9 cellular contexts compared by ENCODE assay signal in the genomic region with DNA sequence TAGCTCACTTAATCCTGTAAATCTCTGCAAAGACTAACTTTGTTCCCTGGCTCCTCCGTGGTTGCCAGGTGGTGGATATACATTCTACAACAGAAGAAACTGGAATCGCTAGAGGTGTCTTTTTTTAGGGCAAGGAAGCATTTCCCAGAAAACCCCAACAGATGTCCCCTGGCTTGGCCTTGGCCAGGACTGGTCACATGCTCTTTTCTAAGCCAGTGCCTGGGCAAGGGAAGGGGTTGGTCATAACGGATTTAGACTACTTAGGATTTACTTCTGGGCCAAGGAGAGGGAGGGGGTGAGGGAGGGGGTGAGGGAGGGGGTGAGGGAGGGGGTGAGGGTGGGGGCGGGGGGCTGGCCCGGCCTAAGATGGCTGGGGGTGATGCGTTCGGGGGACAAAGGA.
DNase-seq lines count a peak whose midpoint lies in the region; FAIRE-seq and TF ChIP-seq lines count a peak whose summit lies in the region.
"Had no signal": no experiment of that assay in that cellular context is flagged by ENCODE, and none has a peak within 500 bp of the region (broad histone marks: within the 10 kb centered on the region; RNA-seq: fewer than 3 reads in every experiment).

No MANE protein-coding gene starts in this region.

- H3K27me3 ChIP-seq in hepatocyte (no peaks in the 10 kb centered on the region), smooth muscle cell (ENCODE audit: low read depth) (no peaks in the 10 kb centered on the region)

- H3K9me2 ChIP-seq in hepatocyte (replicated peaks; ENCODE audit: insufficient read depth): no peaks in the 10 kb centered on the region

- no peak overlapping the region for H3K9ac ChIP-seq in smooth muscle cell (ENCODE audit: low read depth)

- H3K4me3 ChIP-seq in hepatocyte: no peak overlapping the region
- H3K4me3 ChIP-seq in smooth muscle cell: no peak overlapping the region

- TF ChIP-seq POLR2A in erythroblast (IDR thresholded peaks at IDR 0.05; ENCODE audit: low read length): no peak

- WGBS in hepatocyte (ENCODE audit: low lambda C conversion rate, missing lambda C conversion rate): 32% methylated on average over 4 of the region's 7 CpGs
- 38% methylated on average over 7 of the region's 7 CpGs for WGBS in smooth muscle cell (ENCODE audit: low lambda C conversion rate)

- H3K79me2 ChIP-seq in hepatocyte (no peaks in the 10 kb centered on the region), smooth muscle cell (ENCODE audit: low read depth) (no peaks in the 10 kb centered on the region)

- H3K27ac ChIP-seq in hepatocyte (peak overlapping the region; percentile 83), smooth muscle cell (ENCODE audit: low read depth) (no peak overlapping the region)
- H3K27ac ChIP-seq: 22Rv1 had no signal

- H3K4me2 ChIP-seq in hepatocyte (peak overlapping the region; percentile 86), smooth muscle cell (peak overlapping the region; percentile 86)

- no peaks in the 10 kb centered on the region for H3K9me3 ChIP-seq in hepatocyte (ENCODE audit: low read depth)
- no peaks in the 10 kb centered on the region for H3K9me3 ChIP-seq in smooth muscle cell (replicated peaks; ENCODE audit: low read depth)

- no peaks in the 10 kb centered on the region for H3K36me3 ChIP-seq in hepatocyte (replicated peaks; ENCODE audit: insufficient read depth, low read depth)
- H3K36me3 ChIP-seq in smooth muscle cell (ENCODE audit: low read depth): no peaks in the 10 kb centered on the region

- peak; percentile 53 for FAIRE-seq in RCC 7860 (lab: Jason Lieb, UNC)

- DNase-seq in DMS53 (lab: John Stamatoyannopoulos, UW) (peak; percentile 38), DMS53 treated with DMSO at 0.1 percent for 48 hours (lab: John Stamatoyannopoulos, UW; ENCODE audit: unreplicated experiment) (no peak), RCC 7860 (ENCODE audit: low spot score) (peak; percentile 58), hepatocyte (ENCODE audit: low spot score) (peak; percentile 25), smooth muscle cell (lab: John Stamatoyannopoulos, UW; ENCODE audit: unreplicated experiment) (no peak), ureter (ENCODE audit: low spot score) (no peak), NCI-H1092 treated with DMSO at 0.1 percent for 48 hours (lab: John Stamatoyannopoulos, UW) (no peak), erythroblast (lab: John Stamatoyannopoulos, UW) (no peak)

- H3K4me1 ChIP-seq in hepatocyte (ENCODE audit: insufficient read depth): peaks cover 12% of the 10 kb centered on the region
- H3K4me1 ChIP-seq in smooth muscle cell (ENCODE audit: low read depth): peaks cover 23% of the 10 kb centered on the region

- no peaks in the 10 kb centered on the region for H4K20me1 ChIP-seq in hepatocyte (ENCODE audit: insufficient read depth, poor library complexity, severe bottlenecking)
- no peaks in the 10 kb centered on the region for H4K20me1 ChIP-seq in smooth muscle cell (ENCODE audit: low read depth)

- TF ChIP-seq CTCF in hepatocyte (IDR thresholded peaks at IDR 0.05; ENCODE audit: poor library complexity) (no peak), smooth muscle cell (IDR thresholded peaks at IDR 0.05; ENCODE audit: borderline replicate concordance, insufficient read depth, poor library complexity, severe bottlenecking) (no peak)

- peaks cover 18% of the 10 kb centered on the region for H3F3A ChIP-seq in smooth muscle cell (ENCODE audit: low read depth)

- H2AFZ ChIP-seq in hepatocyte (no peak overlapping the region), smooth muscle cell (ENCODE audit: low read depth) (no peak overlapping the region)

Comparison
In these comparisons a context has a peak if more than half of its experiments do, and no peak if none do; other contexts are left out.
1. DNase-seq: peak in DMS53 (single experiment), RCC 7860 (single experiment) and hepatocyte (single experiment); none in DMS53 treated with DMSO at 0.1 percent for 48 hours (single experiment), smooth muscle cell (single experiment), ureter (single experiment), NCI-H1092 treated with DMSO at 0.1 percent for 48 hours (single experiment) and erythroblast (0 of 2).